In genomic region chr7:91892821-91893340, GRCh38 we compare ENCODE assay signal across 1 cellular context.
TF ChIP-seq lines count a peak whose summit lies in the region.

No MANE protein-coding gene starts in this region.

TF ChIP-seq in K562, 482 proteins besides CTCF, POLR2A, EP300 and RAD21 (continued from another document and continues in another):
- TF ChIP-seq, protein P1, sequence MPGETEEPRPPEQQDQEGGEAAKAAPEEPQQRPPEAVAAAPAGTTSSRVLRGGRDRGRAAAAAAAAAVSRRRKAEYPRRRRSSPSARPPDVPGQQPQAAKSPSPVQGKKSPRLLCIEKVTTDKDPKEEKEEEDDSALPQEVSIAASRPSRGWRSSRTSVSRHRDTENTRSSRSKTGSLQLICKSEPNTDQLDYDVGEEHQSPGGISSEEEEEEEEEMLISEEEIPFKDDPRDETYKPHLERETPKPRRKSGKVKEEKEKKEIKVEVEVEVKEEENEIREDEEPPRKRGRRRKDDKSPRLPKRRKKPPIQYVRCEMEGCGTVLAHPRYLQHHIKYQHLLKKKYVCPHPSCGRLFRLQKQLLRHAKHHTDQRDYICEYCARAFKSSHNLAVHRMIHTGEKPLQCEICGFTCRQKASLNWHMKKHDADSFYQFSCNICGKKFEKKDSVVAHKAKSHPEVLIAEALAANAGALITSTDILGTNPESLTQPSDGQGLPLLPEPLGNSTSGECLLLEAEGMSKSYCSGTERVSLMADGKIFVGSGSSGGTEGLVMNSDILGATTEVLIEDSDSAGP (CRISPR knock-in tag; IDR thresholded peaks at IDR 0.05): no peak
- TF ChIP-seq, protein P2, sequence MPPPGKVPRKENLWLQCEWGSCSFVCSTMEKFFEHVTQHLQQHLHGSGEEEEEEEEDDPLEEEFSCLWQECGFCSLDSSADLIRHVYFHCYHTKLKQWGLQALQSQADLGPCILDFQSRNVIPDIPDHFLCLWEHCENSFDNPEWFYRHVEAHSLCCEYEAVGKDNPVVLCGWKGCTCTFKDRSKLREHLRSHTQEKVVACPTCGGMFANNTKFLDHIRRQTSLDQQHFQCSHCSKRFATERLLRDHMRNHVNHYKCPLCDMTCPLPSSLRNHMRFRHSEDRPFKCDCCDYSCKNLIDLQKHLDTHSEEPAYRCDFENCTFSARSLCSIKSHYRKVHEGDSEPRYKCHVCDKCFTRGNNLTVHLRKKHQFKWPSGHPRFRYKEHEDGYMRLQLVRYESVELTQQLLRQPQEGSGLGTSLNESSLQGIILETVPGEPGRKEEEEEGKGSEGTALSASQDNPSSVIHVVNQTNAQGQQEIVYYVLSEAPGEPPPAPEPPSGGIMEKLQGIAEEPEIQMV (tag; conservative IDR thresholded peaks at IDR 0.05; ENCODE audit: low read depth): no peak
- TF ChIP-seq PATZ1 (CRISPR knock-in tag; IDR thresholded peaks at IDR 0.05; ENCODE audit: borderline replicate concordance) (no peak), ZNF589 (CRISPR knock-in tag; IDR thresholded peaks at IDR 0.05; ENCODE audit: low read depth) (no peak), PML (IDR thresholded peaks at IDR 0.05; ENCODE audit: low read length) (no peak), ASH1L (IDR thresholded peaks at IDR 0.05; ENCODE audit: borderline replicate concordance, low read depth, partially characterized antibody) (no peak), MTA2 (IDR thresholded peaks at IDR 0.05; ENCODE audit: low read depth) (no peak), TSC22D4 (tag; IDR thresholded peaks at IDR 0.05) (no peak), TOE1 (IDR thresholded peaks at IDR 0.05; ENCODE audit: borderline replicate concordance) (no peak), TOE1 (CRISPR knock-in tag; IDR thresholded peaks at IDR 0.05; ENCODE audit: borderline replicate concordance, low read depth) (no peak), DIDO1 (tag; IDR thresholded peaks at IDR 0.05; ENCODE audit: low read depth) (no peak), LCOR (CRISPR knock-in tag; IDR thresholded peaks at IDR 0.05) (no peak), ETS1 (conservative IDR thresholded peaks at IDR 0.05; ENCODE audit: control insufficient read depth, low read depth, low read length) (no peak), SIN3B (IDR thresholded peaks at IDR 0.05; ENCODE audit: low read depth) (no peak), SP2 (IDR thresholded peaks at IDR 0.05; ENCODE audit: extremely low read depth, low read depth, low read length, poor library complexity, severe bottlenecking) (no peak), CGGBP1 (CRISPR knock-in tag; IDR thresholded peaks at IDR 0.05) (no peak), ZFP36 (IDR thresholded peaks at IDR 0.05; ENCODE audit: low read depth, low read length, partially characterized antibody) (no peak), FOSL1 (tag; conservative IDR thresholded peaks at IDR 0.05) (peak; percentile 53; the same call in 1 of the 2 replicates), SOX6 (IDR thresholded peaks at IDR 0.05) (0 out of 2 replicates have a peak, but pooled peaks have one; percentile 33), FOXK2 (conservative IDR thresholded peaks at IDR 0.05 in 1 of 2, IDR thresholded peaks at IDR 0.05 in 1 of 2; ENCODE audit: low read depth in 2 of 2) (peak; percentile 42 to 68; a peak in 2 of 4 replicates), PCBP1 (IDR thresholded peaks at IDR 0.05; ENCODE audit: low read depth, low read length, poor library complexity, severe bottlenecking) (no peak), U2AF1 (optimal IDR thresholded peaks at IDR 0.05; ENCODE audit: low read depth, low read length) (no peak), CHD2 (IDR thresholded peaks at IDR 0.05; ENCODE audit: low read depth, low read length) (no peak), XRCC4 (IDR thresholded peaks at IDR 0.05; ENCODE audit: extremely low read depth, insufficient read depth, insufficient read length) (no peak), CBFA2T3 (IDR thresholded peaks at IDR 0.05) (0 out of 2 replicates have a peak, but pooled peaks have one; percentile 4)
- TF ChIP-seq, protein P3, sequence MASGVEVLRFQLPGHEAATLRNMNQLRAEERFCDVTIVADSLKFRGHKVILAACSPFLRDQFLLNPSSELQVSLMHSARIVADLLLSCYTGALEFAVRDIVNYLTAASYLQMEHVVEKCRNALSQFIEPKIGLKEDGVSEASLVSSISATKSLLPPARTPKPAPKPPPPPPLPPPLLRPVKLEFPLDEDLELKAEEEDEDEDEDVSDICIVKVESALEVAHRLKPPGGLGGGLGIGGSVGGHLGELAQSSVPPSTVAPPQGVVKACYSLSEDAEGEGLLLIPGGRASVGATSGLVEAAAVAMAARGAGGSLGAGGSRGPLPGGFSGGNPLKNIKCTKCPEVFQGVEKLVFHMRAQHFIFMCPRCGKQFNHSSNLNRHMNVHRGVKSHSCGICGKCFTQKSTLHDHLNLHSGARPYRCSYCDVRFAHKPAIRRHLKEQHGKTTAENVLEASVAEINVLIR (CRISPR knock-in tag; IDR thresholded peaks at IDR 0.05): no peak
- TF ChIP-seq, protein P4, sequence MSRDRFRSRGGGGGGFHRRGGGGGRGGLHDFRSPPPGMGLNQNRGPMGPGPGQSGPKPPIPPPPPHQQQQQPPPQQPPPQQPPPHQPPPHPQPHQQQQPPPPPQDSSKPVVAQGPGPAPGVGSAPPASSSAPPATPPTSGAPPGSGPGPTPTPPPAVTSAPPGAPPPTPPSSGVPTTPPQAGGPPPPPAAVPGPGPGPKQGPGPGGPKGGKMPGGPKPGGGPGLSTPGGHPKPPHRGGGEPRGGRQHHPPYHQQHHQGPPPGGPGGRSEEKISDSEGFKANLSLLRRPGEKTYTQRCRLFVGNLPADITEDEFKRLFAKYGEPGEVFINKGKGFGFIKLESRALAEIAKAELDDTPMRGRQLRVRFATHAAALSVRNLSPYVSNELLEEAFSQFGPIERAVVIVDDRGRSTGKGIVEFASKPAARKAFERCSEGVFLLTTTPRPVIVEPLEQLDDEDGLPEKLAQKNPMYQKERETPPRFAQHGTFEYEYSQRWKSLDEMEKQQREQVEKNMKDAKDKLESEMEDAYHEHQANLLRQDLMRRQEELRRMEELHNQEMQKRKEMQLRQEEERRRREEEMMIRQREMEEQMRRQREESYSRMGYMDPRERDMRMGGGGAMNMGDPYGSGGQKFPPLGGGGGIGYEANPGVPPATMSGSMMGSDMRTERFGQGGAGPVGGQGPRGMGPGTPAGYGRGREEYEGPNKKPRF (IDR thresholded peaks at IDR 0.05; ENCODE audit: low read depth, low read length): no peak
- TF ChIP-seq, protein P5, sequence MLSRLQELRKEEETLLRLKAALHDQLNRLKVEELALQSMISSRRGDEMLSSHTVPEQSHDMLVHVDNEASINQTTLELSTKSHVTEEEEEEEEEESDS (CRISPR knock-in tag; IDR thresholded peaks at IDR 0.05): no peak
- TF ChIP-seq, protein P6, sequence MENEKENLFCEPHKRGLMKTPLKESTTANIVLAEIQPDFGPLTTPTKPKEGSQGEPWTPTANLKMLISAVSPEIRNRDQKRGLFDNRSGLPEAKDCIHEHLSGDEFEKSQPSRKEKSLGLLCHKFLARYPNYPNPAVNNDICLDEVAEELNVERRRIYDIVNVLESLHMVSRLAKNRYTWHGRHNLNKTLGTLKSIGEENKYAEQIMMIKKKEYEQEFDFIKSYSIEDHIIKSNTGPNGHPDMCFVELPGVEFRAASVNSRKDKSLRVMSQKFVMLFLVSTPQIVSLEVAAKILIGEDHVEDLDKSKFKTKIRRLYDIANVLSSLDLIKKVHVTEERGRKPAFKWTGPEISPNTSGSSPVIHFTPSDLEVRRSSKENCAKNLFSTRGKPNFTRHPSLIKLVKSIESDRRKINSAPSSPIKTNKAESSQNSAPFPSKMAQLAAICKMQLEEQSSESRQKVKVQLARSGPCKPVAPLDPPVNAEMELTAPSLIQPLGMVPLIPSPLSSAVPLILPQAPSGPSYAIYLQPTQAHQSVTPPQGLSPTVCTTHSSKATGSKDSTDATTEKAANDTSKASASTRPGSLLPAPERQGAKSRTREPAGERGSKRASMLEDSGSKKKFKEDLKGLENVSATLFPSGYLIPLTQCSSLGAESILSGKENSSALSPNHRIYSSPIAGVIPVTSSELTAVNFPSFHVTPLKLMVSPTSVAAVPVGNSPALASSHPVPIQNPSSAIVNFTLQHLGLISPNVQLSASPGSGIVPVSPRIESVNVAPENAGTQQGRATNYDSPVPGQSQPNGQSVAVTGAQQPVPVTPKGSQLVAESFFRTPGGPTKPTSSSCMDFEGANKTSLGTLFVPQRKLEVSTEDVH (IDR thresholded peaks at IDR 0.05; ENCODE audit: low read depth, partially characterized antibody): no peak
- TF ChIP-seq, protein P7, sequence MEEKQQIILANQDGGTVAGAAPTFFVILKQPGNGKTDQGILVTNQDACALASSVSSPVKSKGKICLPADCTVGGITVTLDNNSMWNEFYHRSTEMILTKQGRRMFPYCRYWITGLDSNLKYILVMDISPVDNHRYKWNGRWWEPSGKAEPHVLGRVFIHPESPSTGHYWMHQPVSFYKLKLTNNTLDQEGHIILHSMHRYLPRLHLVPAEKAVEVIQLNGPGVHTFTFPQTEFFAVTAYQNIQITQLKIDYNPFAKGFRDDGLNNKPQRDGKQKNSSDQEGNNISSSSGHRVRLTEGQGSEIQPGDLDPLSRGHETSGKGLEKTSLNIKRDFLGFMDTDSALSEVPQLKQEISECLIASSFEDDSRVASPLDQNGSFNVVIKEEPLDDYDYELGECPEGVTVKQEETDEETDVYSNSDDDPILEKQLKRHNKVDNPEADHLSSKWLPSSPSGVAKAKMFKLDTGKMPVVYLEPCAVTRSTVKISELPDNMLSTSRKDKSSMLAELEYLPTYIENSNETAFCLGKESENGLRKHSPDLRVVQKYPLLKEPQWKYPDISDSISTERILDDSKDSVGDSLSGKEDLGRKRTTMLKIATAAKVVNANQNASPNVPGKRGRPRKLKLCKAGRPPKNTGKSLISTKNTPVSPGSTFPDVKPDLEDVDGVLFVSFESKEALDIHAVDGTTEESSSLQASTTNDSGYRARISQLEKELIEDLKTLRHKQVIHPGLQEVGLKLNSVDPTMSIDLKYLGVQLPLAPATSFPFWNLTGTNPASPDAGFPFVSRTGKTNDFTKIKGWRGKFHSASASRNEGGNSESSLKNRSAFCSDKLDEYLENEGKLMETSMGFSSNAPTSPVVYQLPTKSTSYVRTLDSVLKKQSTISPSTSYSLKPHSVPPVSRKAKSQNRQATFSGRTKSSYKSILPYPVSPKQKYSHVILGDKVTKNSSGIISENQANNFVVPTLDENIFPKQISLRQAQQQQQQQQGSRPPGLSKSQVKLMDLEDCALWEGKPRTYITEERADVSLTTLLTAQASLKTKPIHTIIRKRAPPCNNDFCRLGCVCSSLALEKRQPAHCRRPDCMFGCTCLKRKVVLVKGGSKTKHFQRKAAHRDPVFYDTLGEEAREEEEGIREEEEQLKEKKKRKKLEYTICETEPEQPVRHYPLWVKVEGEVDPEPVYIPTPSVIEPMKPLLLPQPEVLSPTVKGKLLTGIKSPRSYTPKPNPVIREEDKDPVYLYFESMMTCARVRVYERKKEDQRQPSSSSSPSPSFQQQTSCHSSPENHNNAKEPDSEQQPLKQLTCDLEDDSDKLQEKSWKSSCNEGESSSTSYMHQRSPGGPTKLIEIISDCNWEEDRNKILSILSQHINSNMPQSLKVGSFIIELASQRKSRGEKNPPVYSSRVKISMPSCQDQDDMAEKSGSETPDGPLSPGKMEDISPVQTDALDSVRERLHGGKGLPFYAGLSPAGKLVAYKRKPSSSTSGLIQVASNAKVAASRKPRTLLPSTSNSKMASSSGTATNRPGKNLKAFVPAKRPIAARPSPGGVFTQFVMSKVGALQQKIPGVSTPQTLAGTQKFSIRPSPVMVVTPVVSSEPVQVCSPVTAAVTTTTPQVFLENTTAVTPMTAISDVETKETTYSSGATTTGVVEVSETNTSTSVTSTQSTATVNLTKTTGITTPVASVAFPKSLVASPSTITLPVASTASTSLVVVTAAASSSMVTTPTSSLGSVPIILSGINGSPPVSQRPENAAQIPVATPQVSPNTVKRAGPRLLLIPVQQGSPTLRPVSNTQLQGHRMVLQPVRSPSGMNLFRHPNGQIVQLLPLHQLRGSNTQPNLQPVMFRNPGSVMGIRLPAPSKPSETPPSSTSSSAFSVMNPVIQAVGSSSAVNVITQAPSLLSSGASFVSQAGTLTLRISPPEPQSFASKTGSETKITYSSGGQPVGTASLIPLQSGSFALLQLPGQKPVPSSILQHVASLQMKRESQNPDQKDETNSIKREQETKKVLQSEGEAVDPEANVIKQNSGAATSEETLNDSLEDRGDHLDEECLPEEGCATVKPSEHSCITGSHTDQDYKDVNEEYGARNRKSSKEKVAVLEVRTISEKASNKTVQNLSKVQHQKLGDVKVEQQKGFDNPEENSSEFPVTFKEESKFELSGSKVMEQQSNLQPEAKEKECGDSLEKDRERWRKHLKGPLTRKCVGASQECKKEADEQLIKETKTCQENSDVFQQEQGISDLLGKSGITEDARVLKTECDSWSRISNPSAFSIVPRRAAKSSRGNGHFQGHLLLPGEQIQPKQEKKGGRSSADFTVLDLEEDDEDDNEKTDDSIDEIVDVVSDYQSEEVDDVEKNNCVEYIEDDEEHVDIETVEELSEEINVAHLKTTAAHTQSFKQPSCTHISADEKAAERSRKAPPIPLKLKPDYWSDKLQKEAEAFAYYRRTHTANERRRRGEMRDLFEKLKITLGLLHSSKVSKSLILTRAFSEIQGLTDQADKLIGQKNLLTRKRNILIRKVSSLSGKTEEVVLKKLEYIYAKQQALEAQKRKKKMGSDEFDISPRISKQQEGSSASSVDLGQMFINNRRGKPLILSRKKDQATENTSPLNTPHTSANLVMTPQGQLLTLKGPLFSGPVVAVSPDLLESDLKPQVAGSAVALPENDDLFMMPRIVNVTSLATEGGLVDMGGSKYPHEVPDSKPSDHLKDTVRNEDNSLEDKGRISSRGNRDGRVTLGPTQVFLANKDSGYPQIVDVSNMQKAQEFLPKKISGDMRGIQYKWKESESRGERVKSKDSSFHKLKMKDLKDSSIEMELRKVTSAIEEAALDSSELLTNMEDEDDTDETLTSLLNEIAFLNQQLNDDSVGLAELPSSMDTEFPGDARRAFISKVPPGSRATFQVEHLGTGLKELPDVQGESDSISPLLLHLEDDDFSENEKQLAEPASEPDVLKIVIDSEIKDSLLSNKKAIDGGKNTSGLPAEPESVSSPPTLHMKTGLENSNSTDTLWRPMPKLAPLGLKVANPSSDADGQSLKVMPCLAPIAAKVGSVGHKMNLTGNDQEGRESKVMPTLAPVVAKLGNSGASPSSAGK (IDR thresholded peaks at IDR 0.05): no peak
